ENCODE assay signal across 10 cellular contexts in the genomic region with DNA sequence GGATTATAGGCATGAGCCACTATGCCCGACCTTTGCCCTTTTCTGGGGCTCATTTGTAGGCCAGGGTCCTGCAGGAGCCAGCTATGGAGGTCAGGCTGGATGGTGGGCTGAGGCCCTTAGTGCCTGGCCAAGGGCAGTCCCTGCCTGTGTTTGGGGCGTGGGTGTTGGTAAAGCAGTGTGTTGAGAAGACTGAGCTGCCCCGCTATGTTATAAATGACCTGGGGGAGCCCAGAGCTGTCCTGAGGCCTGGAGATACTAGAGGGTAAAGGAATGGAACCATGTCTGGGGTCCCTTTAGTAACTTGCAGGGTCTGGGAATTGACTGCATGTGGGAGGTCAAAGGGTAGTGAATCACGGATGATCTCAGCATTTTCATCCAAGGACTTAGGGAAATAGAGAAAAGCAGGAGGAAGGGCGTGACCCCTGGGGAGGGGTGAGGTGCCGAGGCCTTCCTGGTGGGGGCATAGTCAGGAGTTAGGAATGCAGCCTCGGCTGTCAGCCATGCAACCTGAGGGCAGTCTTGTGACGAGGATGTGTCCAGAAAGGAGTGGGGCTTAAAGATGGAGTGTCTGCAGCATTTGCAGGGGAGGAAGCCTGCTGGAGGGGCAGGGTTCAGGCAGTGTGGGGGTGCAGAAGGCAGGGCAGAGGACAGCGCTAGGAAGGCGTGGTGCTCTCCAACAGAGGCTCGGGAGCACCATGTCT. TPM values are rescaled to one million over a fixed set of nuclear protein-coding genes. Genes with fewer than 3 reads are reported as not detected.
DNase-seq lines count a peak whose midpoint lies in the region; ATAC-seq and TF ChIP-seq lines count a peak whose summit lies in the region.
"Had no signal": no experiment of that assay in that cellular context is flagged by ENCODE, and none has a peak within 500 bp of the region (broad histone marks: within the 10 kb centered on the region; RNA-seq: fewer than 3 reads in every experiment).

No MANE protein-coding gene starts in this region.

- no peaks in the 10 kb centered on the region for H3K79me2 ChIP-seq in MM.1S (ENCODE audit: low read length)

- peak; percentile 80 for DNase-seq in GM03348 (ENCODE audit: low spot score)
- peak; percentile 84 for DNase-seq in RWPE2 (ENCODE audit: low spot score)
- DNase-seq in omental fat pad (ENCODE audit: low spot score) = no peak
- DNase-seq in lower leg skin (ENCODE audit: low spot score in 2 of 2) = no peak
- no peak for DNase-seq in epidermal melanocyte (ENCODE audit: insufficient read length, low spot score)
- DNase-seq in DMS53 treated with DMSO at 0.1 percent for 48 hours (lab: John Stamatoyannopoulos, UW; ENCODE audit: unreplicated experiment) = no peak
- DNase-seq in MM.1S = no peak
- DNase-seq: activated CD8-positive, alpha-beta memory T cell treated with anti-CD3 and anti-CD28 coated beads, Interleukin-2, amount 50 U/mL, for 48 hours had no signal

- no peak overlapping the region for H3K4me2 ChIP-seq in MM.1S (ENCODE audit: low read depth, low read length)

- H2AFZ ChIP-seq in MM.1S (ENCODE audit: low read length) = no peak overlapping the region

- H3K9me2 ChIP-seq in MM.1S (replicated peaks; ENCODE audit: insufficient read depth, low read length) = no peaks in the 10 kb centered on the region

- intact Hi-C loops in lower leg skin (cut with DNase I; ENCODE audit: low total_unique reads) = no loop called here

- TF ChIP-seq CTCF in RWPE2 (IDR thresholded peaks at IDR 0.05; ENCODE audit: poor library complexity, severe bottlenecking) (no peak), omental fat pad (IDR thresholded peaks at IDR 0.05) (no peak), lower leg skin (IDR thresholded peaks at IDR 0.05) (no peak), MM.1S (IDR thresholded peaks at IDR 0.05; ENCODE audit: low read length) (no peak)

- no peak for TF ChIP-seq POLR2A in lower leg skin (IDR thresholded peaks at IDR 0.05)

- ATAC-seq in RWPE2 (ENCODE audit: low read depth) (peak; percentile 99), esophagus mucosa (peak; percentile 99), omental fat pad (ENCODE audit: low FRiP score) (peak; percentile 68)

- peak overlapping the region; percentile 81 for H3K27ac ChIP-seq in RWPE2 (ENCODE audit: poor library complexity, severe bottlenecking)
- no peak overlapping the region for H3K27ac ChIP-seq in MM.1S (ENCODE audit: low read length)
- H3K27ac ChIP-seq: tibial artery had no signal

- peaks cover 90% of the 10 kb centered on the region for H3K36me3 ChIP-seq in RWPE2 (ENCODE audit: low read depth)
- H3K36me3 ChIP-seq in MM.1S (replicated peaks; ENCODE audit: insufficient read depth, low read length) = 0 out of 2 replicates have a peak, but pooled peaks cover 4% of the 10 kb centered on the region

- 67 to 76% methylated on average over 11 of the region's 11 CpGs for WGBS in lower leg skin, 2 donors

- H3K4me1 ChIP-seq in RWPE2 (ENCODE audit: insufficient read depth, poor library complexity, severe bottlenecking) (peaks cover 14% of the 10 kb centered on the region), MM.1S (ENCODE audit: low read length) (no peaks in the 10 kb centered on the region)

- no peak overlapping the region for H3K9ac ChIP-seq in MM.1S (ENCODE audit: low read length)

- H3F3A ChIP-seq in MM.1S (ENCODE audit: insufficient read depth, low read length) = no peaks in the 10 kb centered on the region

- H3K27me3 ChIP-seq in RWPE2 (ENCODE audit: insufficient read depth, poor library complexity, severe bottlenecking) (no peaks in the 10 kb centered on the region), MM.1S (replicated peaks; ENCODE audit: insufficient read depth, low read length) (no peaks in the 10 kb centered on the region)
- H3K27me3 ChIP-seq: tibial artery had no signal

- H3K9me3 ChIP-seq in RWPE2 (ENCODE audit: severe bottlenecking) (no peaks in the 10 kb centered on the region), MM.1S (replicated peaks; ENCODE audit: insufficient read depth, low read length) (no peaks in the 10 kb centered on the region)
- H3K9me3 ChIP-seq: tibial artery had no signal

- H3K4me3 ChIP-seq in RWPE2 (ENCODE audit: severe bottlenecking) (no peak overlapping the region), lower leg skin (ENCODE audit: low read depth, poor library complexity, severe bottlenecking) (no peak overlapping the region), MM.1S (ENCODE audit: low read length) (no peak overlapping the region)
- H3K4me3 ChIP-seq: tibial artery had no signal

- no peaks in the 10 kb centered on the region for H4K20me1 ChIP-seq in MM.1S (ENCODE audit: insufficient read depth, low read length)

RNA-seq across cellular contexts. Expression of a gene that starts 31.5 kb away (rescaled TPM):
- 48.8 TPM for total RNA-seq in esophagus mucosa
- 100 to 1,000 TPM in 3 of 4 donors, 10 to 100 TPM in 1; 98.1 to 111 (median 108) TPM for total RNA-seq in omental fat pad
- total RNA-seq in lower leg skin = 10 to 100 TPM; 55.6 to 83.9 (median 78.2) TPM

RNA-seq across cellular contexts. Expression of a gene that starts 42.9 kb away (rescaled TPM):
- total RNA-seq in esophagus mucosa = 75.4 TPM
- 100 to 1,000 TPM in 3 of 4 donors, 10 to 100 TPM in 1; 90.3 to 159 (median 146) TPM for total RNA-seq in omental fat pad
- 100 to 1,000 TPM in 2 of 4 donors, 10 to 100 TPM in 2; 96.6 to 125 (median 107) TPM for total RNA-seq in lower leg skin

RNA-seq across cellular contexts. Expression of a gene that starts 44.1 kb away (rescaled TPM):
- total RNA-seq in esophagus mucosa (7.8 TPM), omental fat pad (10 to 100 TPM; 19.9 to 34.5 (median 24.3) TPM), lower leg skin (10 to 100 TPM; 11.2 to 29.0 (median 17.3) TPM)

Comparison
In these comparisons a context has a peak if more than half of its experiments do, and no peak if none do; other contexts are left out.
1. DNase-seq: peak in GM03348 (single experiment) and RWPE2 (single experiment); none in omental fat pad (single experiment), lower leg skin (0 of 2), epidermal melanocyte (single experiment), DMS53 treated with DMSO at 0.1 percent for 48 hours (single experiment) and MM.1S (single experiment).
2. Peak in every context shown above with its lines, with median percentiles within 50 percentile points of each other: ATAC-seq.